ENCODE assay signal across 17 cellular contexts in the genomic region with DNA sequence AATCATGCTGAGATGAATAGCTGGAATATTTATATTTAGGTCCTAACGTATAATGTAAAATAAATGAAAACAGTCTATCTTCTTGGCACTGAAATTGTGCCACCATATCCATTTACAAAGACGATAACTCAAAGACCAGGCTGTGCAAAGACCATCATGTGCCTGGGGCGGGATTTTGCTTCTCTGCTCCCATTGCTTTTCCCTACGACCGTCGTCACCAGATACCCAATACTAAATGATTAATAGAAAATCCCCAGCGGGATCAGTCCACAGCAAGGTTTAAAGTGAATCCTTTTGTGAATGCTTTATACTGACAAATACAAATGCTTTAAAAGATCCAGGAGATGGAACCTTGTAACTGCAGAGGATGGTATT.
DNase-seq lines count a peak whose midpoint lies in the region; ATAC-seq and TF ChIP-seq lines count a peak whose summit lies in the region.
"Had no signal": no experiment of that assay in that cellular context is flagged by ENCODE, and none has a peak within 500 bp of the region (broad histone marks: within the 10 kb centered on the region; RNA-seq: fewer than 3 reads in every experiment).

No MANE protein-coding gene starts in this region.

- peaks cover 0 to 4% (median under 1%) of the 10 kb centered on the region in 4 donors for H3K9me3 ChIP-seq in stomach
- H3K9me3 ChIP-seq: suprapubic skin had no signal

- ATAC-seq in HG02588 (IDR thresholded peaks at IDR 0.05; ENCODE audit: unreplicated experiment) (no peak), GM19455 (IDR thresholded peaks at IDR 0.05; ENCODE audit: unreplicated experiment) (no peak)
- ATAC-seq: activated T-cell treated with anti-CD3 and anti-CD28 coated beads, Interleukin-2, amount 50 U/mL, for 4 hours; K562 had no signal

- no peaks in the 10 kb centered on the region for H3K36me3 ChIP-seq in stomach
- H3K36me3 ChIP-seq: suprapubic skin had no signal

- H3K4me1 ChIP-seq in stomach = peaks cover 16 to 38% (median 26%) of the 10 kb centered on the region in 4 donors

- no peaks in the 10 kb centered on the region for H3K27me3 ChIP-seq in stomach
- H3K27me3 ChIP-seq: suprapubic skin had no signal

- WGBS in stomach, 5 donors = 9 to 27% (median 14%) methylated on average over 7 of the region's 7 CpGs

- TF ChIP-seq CTCF in stomach (IDR thresholded peaks at IDR 0.05) = no peak

- peak; percentile 100 for DNase-seq in NCI-H748 treated with DMSO at 0.1 percent for 48 hours (lab: John Stamatoyannopoulos, UW)
- no peak for DNase-seq in NCI-H748 (lab: John Stamatoyannopoulos, UW; ENCODE audit: unreplicated experiment)
- DNase-seq in NCI-H69 (lab: John Stamatoyannopoulos, UW) = peak; percentile 99
- DNase-seq in epithelial cell of prostate (ENCODE audit: low read depth, low spot score) = no peak
- DNase-seq in stomach = no peak
- DNase-seq in DMS153 treated with DMSO at 0.1 percent for 48 hours (lab: John Stamatoyannopoulos, UW; ENCODE audit: unreplicated experiment) = no peak
- DNase-seq: activated CD4-positive, alpha-beta T cell treated with anti-CD3 and anti-CD28 coated beads, Interleukin-2, amount 10 ng/mL, durations not matched to agents 7 days and 5 days; activated T-cell treated with anti-CD3 and anti-CD28 coated beads, Interleukin-2, amount 50 U/mL, for 4 hours; anterior cingulate cortex; nucleus accumbens; RPMI8226; stimulated activated CD4-positive, alpha-beta T cell treated with anti-CD3 and anti-CD28 coated beads, Interleukin-12 subunit alpha, Interleukin-12 subunit beta, amount 100 ng/mL, for 4 hours had no signal

- peak overlapping the region; percentile 47 for H3K27ac ChIP-seq in epithelial cell of prostate
- H3K27ac ChIP-seq in stomach = peak overlapping the region; percentile 44 to 81 (median 63)
- H3K27ac ChIP-seq: suprapubic skin had no signal

- no peak overlapping the region for H3K4me3 ChIP-seq in stomach
- H3K4me3 ChIP-seq: K562, lung, suprapubic skin had no signal

- no peak for TF ChIP-seq EP300 in stomach (IDR thresholded peaks at IDR 0.05)

- intact Hi-C loops in stomach (cut with DNase I; ENCODE audit: low total_unique reads) = no loop called here

- TF ChIP-seq POLR2A in stomach (IDR thresholded peaks at IDR 0.05) = no peak

Comparison
In these comparisons a context has a peak if more than half of its experiments do, and no peak if none do; other contexts are left out.
1. DNase-seq: peak in NCI-H748 treated with DMSO at 0.1 percent for 48 hours (single experiment) and NCI-H69 (single experiment); none in NCI-H748 (single experiment), epithelial cell of prostate (single experiment), stomach (single experiment) and DMS153 treated with DMSO at 0.1 percent for 48 hours (single experiment).